In the genomic region with DNA sequence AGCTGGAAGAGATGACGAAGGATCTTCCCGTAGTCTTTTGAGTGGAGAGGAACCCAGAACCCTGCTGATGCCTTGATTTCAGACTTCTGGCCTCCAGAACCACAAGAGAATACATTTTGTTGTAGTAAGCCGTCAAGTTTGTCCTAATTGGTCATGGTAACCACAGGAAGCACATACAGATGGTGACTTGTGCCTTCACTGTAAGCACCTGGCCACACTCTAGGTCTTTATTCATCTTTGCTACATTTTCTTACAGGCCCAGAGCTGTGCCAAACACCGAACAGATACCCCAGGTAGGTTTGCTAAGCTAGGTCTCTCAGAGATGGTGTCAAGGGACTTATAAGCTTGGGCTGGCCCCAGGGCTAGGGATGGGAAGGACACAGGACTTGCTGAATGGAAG, we compare ENCODE assay signal across 15 cellular contexts. TPM values are rescaled to one million over a fixed set of nuclear protein-coding genes. Genes with fewer than 3 reads are reported as not detected.
DNase-seq lines count a peak whose midpoint lies in the region; ATAC-seq and TF ChIP-seq lines count a peak whose summit lies in the region.
"Had no signal": no experiment of that assay in that cellular context is flagged by ENCODE, and none has a peak within 500 bp of the region (broad histone marks: within the 10 kb centered on the region; RNA-seq: fewer than 3 reads in every experiment).

No MANE protein-coding gene starts in this region.

- no peak for DNase-seq in T-helper 2 cell treated with Interferon-gamma antibody and Interleukin-4, amounts not matched to agents 5 μg/mL and 100 μg/mL, for 36 hours (ENCODE audit: low spot score)
- no peak for DNase-seq in T-helper 2 cell
- no peak for DNase-seq in activated naive CD8-positive, alpha-beta T cell treated with anti-CD3 and anti-CD28 coated beads for 36 hours
- DNase-seq in thyroid gland = no peak
- no peak for DNase-seq in activated T-cell treated with anti-CD3 and anti-CD28 coated beads, Interleukin-2, amount 50 U/mL, for 48 hours
- no peak for DNase-seq in NCI-H748 (lab: John Stamatoyannopoulos, UW; ENCODE audit: unreplicated experiment)
- DNase-seq: activated B cell treated with CpG ODN at 0.5 μM for 24 hours, EL, left ventricle myocardium superior, NCI-H1694 treated with DMSO at 0.1 percent for 48 hours, NCI-H69 had no signal

- H3K27me3 ChIP-seq in liver (ENCODE audit: control insufficient read depth in 4 of 4, insufficient read depth in 4 of 4, low read length in 3 of 4) = no peaks in the 10 kb centered on the region
- H3K27me3 ChIP-seq in thyroid gland = no peaks in the 10 kb centered on the region

- peak overlapping the region; percentile 99 for H3K27ac ChIP-seq in liver (ENCODE audit: low read depth in 1 of 2, low read length in 2 of 2)
- H3K27ac ChIP-seq in thyroid gland = peak overlapping the region; percentile 11 to 99 (median 99)

- H3K4me1 Mint-ChIP-seq in T-helper 2 cell treated with Interferon-gamma antibody and Interleukin-4, amounts not matched to agents 5 μg/mL and 100 μg/mL, for 36 hours (ENCODE audit: low read depth) = peaks cover 47% of the 10 kb centered on the region
- peaks cover 52% of the 10 kb centered on the region for H3K4me1 Mint-ChIP-seq in activated naive CD8-positive, alpha-beta T cell treated with anti-CD3 and anti-CD28 coated beads for 36 hours

- H3K4me3 Mint-ChIP-seq in T-helper 2 cell treated with Interferon-gamma antibody and Interleukin-4, amounts not matched to agents 5 μg/mL and 100 μg/mL, for 36 hours = peak overlapping the region; percentile 16
- H3K4me3 Mint-ChIP-seq in activated naive CD8-positive, alpha-beta T cell treated with anti-CD3 and anti-CD28 coated beads for 36 hours = peak overlapping the region; percentile 96
- H3K4me3 Mint-ChIP-seq: activated B cell treated with CpG ODN at 0.5 μM for 24 hours had no signal

- TF ChIP-seq CTCF in liver (IDR thresholded peaks at IDR 0.05; ENCODE audit: low read depth, low read length, missing input control) (no peak), thyroid gland (IDR thresholded peaks at IDR 0.05) (no peak)

- TF ChIP-seq RAD21 in liver (IDR thresholded peaks at IDR 0.05) = no peak

- H3K36me3 ChIP-seq in liver (ENCODE audit: control insufficient read depth in 4 of 4, insufficient read depth in 3 of 4, low read depth in 1 of 4, low read length in 3 of 4) = peaks cover 0 to 18% (median 9%) of the 10 kb centered on the region in 4 donors
- peaks cover 11 to 16% of the 10 kb centered on the region in 2 donors for H3K36me3 ChIP-seq in thyroid gland

- no peak for TF ChIP-seq POLR2A in thyroid gland (IDR thresholded peaks at IDR 0.05)

- 85% methylated on average over 4 of the region's 4 CpGs for WGBS in liver
- 87 to 89% methylated on average over 4 of the region's 4 CpGs for WGBS in thyroid gland, 2 donors

- no peaks in the 10 kb centered on the region for H3K9me3 Mint-ChIP-seq in T-helper 2 cell treated with Interferon-gamma antibody and Interleukin-4, amounts not matched to agents 5 μg/mL and 100 μg/mL, for 36 hours
- H3K9me3 Mint-ChIP-seq in activated naive CD8-positive, alpha-beta T cell treated with anti-CD3 and anti-CD28 coated beads for 36 hours = peaks cover 2% of the 10 kb centered on the region
- H3K9me3 Mint-ChIP-seq: activated B cell treated with CpG ODN at 0.5 μM for 24 hours had no signal

- peaks cover 16 to 53% (median 43%) of the 10 kb centered on the region in 4 donors for H3K4me1 ChIP-seq in liver (ENCODE audit: control insufficient read depth in 4 of 4, insufficient read depth in 4 of 4, low read length in 3 of 4)
- H3K4me1 ChIP-seq in thyroid gland = peaks cover 25 to 44% of the 10 kb centered on the region in 2 donors

- no peak overlapping the region for H3K27ac Mint-ChIP-seq in T-helper 2 cell treated with Interferon-gamma antibody and Interleukin-4, amounts not matched to agents 5 μg/mL and 100 μg/mL, for 36 hours
- H3K27ac Mint-ChIP-seq in activated naive CD8-positive, alpha-beta T cell treated with anti-CD3 and anti-CD28 coated beads for 36 hours = peak overlapping the region; percentile 59
- H3K27ac Mint-ChIP-seq: activated B cell treated with CpG ODN at 0.5 μM for 24 hours had no signal

- no peak for ATAC-seq in HG03135 (IDR thresholded peaks at IDR 0.05; ENCODE audit: unreplicated experiment)
- ATAC-seq: left ventricle myocardium superior had no signal

- peaks cover 4% of the 10 kb centered on the region for H3K27me3 Mint-ChIP-seq in T-helper 2 cell treated with Interferon-gamma antibody and Interleukin-4, amounts not matched to agents 5 μg/mL and 100 μg/mL, for 36 hours (ENCODE audit: low read depth)
- H3K27me3 Mint-ChIP-seq in activated naive CD8-positive, alpha-beta T cell treated with anti-CD3 and anti-CD28 coated beads for 36 hours = peaks cover 5% of the 10 kb centered on the region

- H3K36me3 Mint-ChIP-seq in T-helper 2 cell treated with Interferon-gamma antibody and Interleukin-4, amounts not matched to agents 5 μg/mL and 100 μg/mL, for 36 hours (ENCODE audit: low read depth) = peaks cover 50% of the 10 kb centered on the region
- H3K36me3 Mint-ChIP-seq in activated naive CD8-positive, alpha-beta T cell treated with anti-CD3 and anti-CD28 coated beads for 36 hours = peaks cover 88% of the 10 kb centered on the region

- H3K9me3 ChIP-seq in liver (ENCODE audit: control insufficient read depth in 4 of 4, low read length in 3 of 4) = no peaks in the 10 kb centered on the region
- no peaks in the 10 kb centered on the region for H3K9me3 ChIP-seq in thyroid gland

- peak overlapping the region in 1 of 2 donors; percentile 49 for H3K9ac ChIP-seq in liver (ENCODE audit: low read depth in 1 of 2, low read length in 2 of 2)

- H3K4me3 ChIP-seq in liver (ENCODE audit: low read depth in 1 of 3, low read length in 3 of 3) (peak overlapping the region in 1 of 3 donors; percentile 41), thyroid gland (replicated peaks in 1 of 3) (no peak overlapping the region)

- intact Hi-C loops in thyroid gland (cut with DNase I) = no loop called here

TF ChIP-seq in liver, 16 proteins besides CTCF, POLR2A, EP300 and RAD21:
- TF ChIP-seq FOXA2 (IDR thresholded peaks at IDR 0.05) = no peak
- no peak for TF ChIP-seq HNF4A (conservative IDR thresholded peaks at IDR 0.05)

RNA-seq across cellular contexts. Expression of gene DHRS3, which starts 4.8 kb away (rescaled TPM):
- 100 to 1,000 TPM; 163 to 167 TPM for total RNA-seq in activated naive CD8-positive, alpha-beta T cell treated with anti-CD3 and anti-CD28 coated beads for 36 hours
- 100 to 1,000 TPM in 1 of 2 donors, 10 to 100 TPM in 1; 62.6 to 146 TPM for total RNA-seq in liver
- 100 to 1,000 TPM; 170 to 185 TPM for polyA plus RNA-seq in liver
- total RNA-seq in thyroid gland = 100 to 1,000 TPM; 181 to 304 (median 268) TPM
- total RNA-seq: myocyte had no signal

RNA-seq across cellular contexts. Expression of gene AADACL4, which starts 30.7 kb away (rescaled TPM):
- not detected for total RNA-seq in activated naive CD8-positive, alpha-beta T cell treated with anti-CD3 and anti-CD28 coated beads for 36 hours
- not detected for total RNA-seq in liver
- polyA plus RNA-seq in liver = not detected
- not detected for total RNA-seq in thyroid gland
- total RNA-seq: activated B cell treated with CpG ODN at 0.5 μM for 24 hours, left ventricle myocardium superior, myocyte, renal cortical epithelial cell had no signal
